Comparison of ENCODE assay signal across 1 cellular context in genomic region chr7:31052841-31053601, GRCh38.
TF ChIP-seq lines count a peak whose summit lies in the region.

No MANE protein-coding gene starts in this region.

TF ChIP-seq in IMR-90, 13 proteins besides CTCF, POLR2A, EP300 and RAD21 (continued from another document):
- TF ChIP-seq, protein P1, sequence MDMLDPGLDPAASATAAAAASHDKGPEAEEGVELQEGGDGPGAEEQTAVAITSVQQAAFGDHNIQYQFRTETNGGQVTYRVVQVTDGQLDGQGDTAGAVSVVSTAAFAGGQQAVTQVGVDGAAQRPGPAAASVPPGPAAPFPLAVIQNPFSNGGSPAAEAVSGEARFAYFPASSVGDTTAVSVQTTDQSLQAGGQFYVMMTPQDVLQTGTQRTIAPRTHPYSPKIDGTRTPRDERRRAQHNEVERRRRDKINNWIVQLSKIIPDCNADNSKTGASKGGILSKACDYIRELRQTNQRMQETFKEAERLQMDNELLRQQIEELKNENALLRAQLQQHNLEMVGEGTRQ (IDR thresholded peaks at IDR 0.05; ENCODE audit: low read depth, low read length): no peak
- TF ChIP-seq MAZ (IDR thresholded peaks at IDR 0.05; ENCODE audit: borderline replicate concordance, low read depth, low read length): no peak
- TF ChIP-seq MXI1 (IDR thresholded peaks at IDR 0.05; ENCODE audit: borderline replicate concordance, low read depth, low read length): no peak
- no peak for TF ChIP-seq RFX5 (IDR thresholded peaks at IDR 0.05; ENCODE audit: low read depth, low read length)
- no peak for TF ChIP-seq RCOR1 (IDR thresholded peaks at IDR 0.05; ENCODE audit: insufficient replicate concordance, low read length)
- TF ChIP-seq MAFK (IDR thresholded peaks at IDR 0.05; ENCODE audit: low read depth, low read length): no peak
- no peak for TF ChIP-seq FOS (IDR thresholded peaks at IDR 0.05; ENCODE audit: low read depth, low read length)
- TF ChIP-seq ELK1 (IDR thresholded peaks at IDR 0.05; ENCODE audit: borderline replicate concordance, low read depth, low read length): no peak
- no peak for TF ChIP-seq BHLHE40 (IDR thresholded peaks at IDR 0.05; ENCODE audit: low read depth, low read length)
